ENCODE assay signal across 10 cellular contexts in the genomic region with DNA sequence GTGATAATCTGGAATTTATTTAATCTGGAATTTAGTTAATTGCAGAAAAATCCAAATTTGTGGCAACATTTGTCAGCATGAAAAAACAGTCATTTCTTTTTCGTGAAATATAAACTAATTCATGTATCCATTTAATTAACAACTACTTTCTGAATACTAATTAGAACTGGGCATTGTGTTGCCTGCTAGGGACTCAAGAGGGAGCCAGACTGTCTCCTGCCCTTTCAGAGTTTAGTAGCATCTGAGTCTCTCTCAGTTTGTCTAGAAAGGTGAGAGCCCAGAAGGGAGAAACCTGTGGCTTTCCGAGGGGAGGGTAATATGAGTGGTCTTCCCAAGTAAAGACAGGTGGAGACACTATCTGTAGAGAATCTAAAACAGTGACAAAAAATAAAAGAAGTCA.
A peak's percentile ranks its signal among the peaks of the same experiment; 100 is the strongest.
DNase-seq lines count a peak whose midpoint lies in the region; ATAC-seq lines count a peak whose summit lies in the region.
"Had no signal": no experiment of that assay in that cellular context is flagged by ENCODE, and none has a peak within 500 bp of the region (broad histone marks: within the 10 kb centered on the region; RNA-seq: fewer than 3 reads in every experiment).

No MANE protein-coding gene starts in this region.

- no peaks in the 10 kb centered on the region for H3K36me3 Mint-ChIP-seq in activated naive CD4-positive, alpha-beta T cell treated with anti-CD3 and anti-CD28 coated beads, Interleukin-2, amount 10 ng/mL, durations not matched to agents 7 days and 5 days

- peaks cover 10% of the 10 kb centered on the region for H3K27me3 Mint-ChIP-seq in activated naive CD4-positive, alpha-beta T cell treated with anti-CD3 and anti-CD28 coated beads, Interleukin-2, amount 10 ng/mL, durations not matched to agents 7 days and 5 days
- H3K27me3 Mint-ChIP-seq: IgD-negative memory B cell had no signal

- ATAC-seq in GM18508 (IDR thresholded peaks at IDR 0.05; ENCODE audit: insufficient read depth, unreplicated experiment), result peak; percentile 67
- peak; percentile 79 for ATAC-seq in GM21717 (IDR thresholded peaks at IDR 0.05; ENCODE audit: unreplicated experiment)
- ATAC-seq in HG02571 (IDR thresholded peaks at IDR 0.05; ENCODE audit: unreplicated experiment), result no peak

- H3K9me3 Mint-ChIP-seq in activated naive CD4-positive, alpha-beta T cell treated with anti-CD3 and anti-CD28 coated beads, Interleukin-2, amount 10 ng/mL, durations not matched to agents 7 days and 5 days, result no peaks in the 10 kb centered on the region
- H3K9me3 Mint-ChIP-seq: activated naive CD4-positive, alpha-beta T cell treated with anti-CD3 and anti-CD28 coated beads for 36 hours had no signal

- CTCF ChIA-PET in activated naive CD4-positive, alpha-beta T cell treated with anti-CD3 and anti-CD28 coated beads, Interleukin-2, amount 10 ng/mL, durations not matched to agents 7 days and 5 days (lab: Charles Lee), result interaction anchor here (0.6 kb wide), 1 partner anchor 46 kb away, joined by 3 read pairs; no protein-coding TSS in a partner anchor

- H3K4me3 Mint-ChIP-seq in activated naive CD4-positive, alpha-beta T cell treated with anti-CD3 and anti-CD28 coated beads, Interleukin-2, amount 10 ng/mL, durations not matched to agents 7 days and 5 days, result no peak overlapping the region
- H3K4me3 Mint-ChIP-seq: activated naive CD4-positive, alpha-beta T cell treated with anti-CD3 and anti-CD28 coated beads for 36 hours; IgD-negative memory B cell had no signal

- DNase-seq in M059J (ENCODE audit: low read depth) (peak; percentile 14), iPS-NIHi7 (ENCODE audit: extremely low spot score) (peak; percentile 65)
- no peak for DNase-seq in activated CD8-positive, alpha-beta memory T cell treated with anti-CD3 and anti-CD28 coated beads, Interleukin-2, amount 50 U/mL, for 4 hours
- no peak for DNase-seq in activated naive CD4-positive, alpha-beta T cell treated with anti-CD3 and anti-CD28 coated beads, Interleukin-2, amount 10 ng/mL, durations not matched to agents 7 days and 5 days
- no peak for DNase-seq in stimulated activated CD4-positive, alpha-beta T cell treated with anti-CD3 and anti-CD28 coated beads, Interleukin-4, amount 100 ng/mL, for 4 hours
- DNase-seq: activated naive CD4-positive, alpha-beta T cell treated with anti-CD3 and anti-CD28 coated beads for 36 hours had no signal

- H3K4me1 Mint-ChIP-seq in activated naive CD4-positive, alpha-beta T cell treated with anti-CD3 and anti-CD28 coated beads, Interleukin-2, amount 10 ng/mL, durations not matched to agents 7 days and 5 days, result no peaks in the 10 kb centered on the region

- H3K27ac Mint-ChIP-seq in activated naive CD4-positive, alpha-beta T cell treated with anti-CD3 and anti-CD28 coated beads, Interleukin-2, amount 10 ng/mL, durations not matched to agents 7 days and 5 days, result no peak overlapping the region
- H3K27ac Mint-ChIP-seq: activated naive CD4-positive, alpha-beta T cell treated with anti-CD3 and anti-CD28 coated beads for 36 hours; IgD-negative memory B cell had no signal

Comparison
In these comparisons a context has a peak if more than half of its experiments do, and no peak if none do; other contexts are left out.
1. DNase-seq: peak in M059J (single experiment) and iPS-NIHi7 (single experiment); none in activated CD8-positive, alpha-beta memory T cell treated with anti-CD3 and anti-CD28 coated beads, Interleukin-2, amount 50 U/mL, for 4 hours (single experiment), activated naive CD4-positive, alpha-beta T cell treated with anti-CD3 and anti-CD28 coated beads, Interleukin-2, amount 10 ng/mL, durations not matched to agents 7 days and 5 days (single experiment) and stimulated activated CD4-positive, alpha-beta T cell treated with anti-CD3 and anti-CD28 coated beads, Interleukin-4, amount 100 ng/mL, for 4 hours (0 of 2).